Comparison of ENCODE assay signal across 8 cellular contexts in the genomic region with DNA sequence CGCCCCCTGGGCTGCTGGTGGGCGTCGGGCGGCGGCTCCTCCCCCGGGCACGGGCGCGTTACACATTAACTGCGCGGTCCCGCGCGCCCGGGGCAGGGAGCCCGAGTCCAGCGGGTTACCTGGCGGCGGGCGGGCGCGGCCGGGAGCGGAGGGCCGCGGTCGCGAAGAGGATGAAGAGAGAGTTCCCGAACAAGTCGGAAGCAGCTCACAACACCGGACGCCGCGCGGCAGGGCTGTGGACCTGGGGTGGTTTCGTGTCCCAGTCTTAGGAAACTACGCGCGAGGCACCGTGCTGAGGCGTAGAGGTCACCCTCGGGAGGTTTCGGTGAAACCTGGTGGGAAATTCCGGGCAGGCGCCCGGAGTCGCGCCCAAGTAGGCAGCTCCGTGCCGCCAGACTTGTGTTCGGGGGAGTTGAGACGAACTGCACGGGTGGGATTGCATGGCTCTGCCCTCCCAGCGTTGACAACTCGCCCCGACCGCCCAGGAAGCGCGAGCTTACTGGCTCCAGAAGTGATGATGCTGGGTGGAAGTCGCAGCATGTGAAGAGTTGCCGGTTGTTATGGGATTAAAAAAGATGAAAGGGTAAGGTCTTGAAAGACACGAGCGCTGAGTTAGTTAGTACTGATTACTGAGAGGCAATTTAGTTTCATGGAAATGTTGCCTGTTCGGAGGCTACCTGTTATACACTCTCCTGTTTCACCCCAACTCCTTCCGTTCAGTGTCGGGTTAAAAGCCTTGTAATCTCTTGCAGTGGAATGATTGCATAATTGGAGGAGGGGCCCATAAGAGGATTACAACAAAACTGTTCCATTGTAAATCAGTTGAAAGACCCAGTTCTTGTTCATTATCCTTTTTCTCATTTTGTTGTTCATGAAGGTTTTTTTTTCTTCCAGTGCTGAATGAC. TPM values are rescaled to one million over a fixed set of nuclear protein-coding genes. Genes with fewer than 3 reads are reported as not detected.
DNase-seq lines count a peak whose midpoint lies in the region; ATAC-seq and TF ChIP-seq lines count a peak whose summit lies in the region.

No MANE protein-coding gene starts in this region.

- H3K4me1 ChIP-seq in GM23338 (ENCODE audit: insufficient read depth) = peaks cover 8% of the 10 kb centered on the region
- peaks cover 20% of the 10 kb centered on the region for H3K4me1 ChIP-seq in Karpas-422 (ENCODE audit: low read length)
- H3K4me1 ChIP-seq in SJCRH30 = peaks cover 3% of the 10 kb centered on the region; the same call in 1 of the 2 replicates
- peaks cover 5% of the 10 kb centered on the region for H3K4me1 ChIP-seq in osteoblast (ENCODE audit: insufficient read depth, low read length)
- H3K4me1 ChIP-seq in thymus (ENCODE audit: control insufficient read depth, insufficient read depth, low read length) = peaks cover 3% of the 10 kb centered on the region

- CTCF ChIA-PET in activated naive CD4-positive, alpha-beta T cell treated with anti-CD3 and anti-CD28 coated beads for 36 hours (lab: Charles Lee) = interaction anchor here (0.8 kb wide), 1 partner anchor 14 kb away, joined by 3 read pairs; no protein-coding TSS in a partner anchor

- H3K36me3 Mint-ChIP-seq in GM23338 (ENCODE audit: low read depth) = no peaks in the 10 kb centered on the region
- no peaks in the 10 kb centered on the region for H3K36me3 Mint-ChIP-seq in activated naive CD4-positive, alpha-beta T cell treated with anti-CD3 and anti-CD28 coated beads for 36 hours (ENCODE audit: low read depth)

- under 1% methylated on average over 66 of the region's 66 CpGs for WGBS in thymus

- TF ChIP-seq CTCF in GM23338 (conservative IDR thresholded peaks at IDR 0.05; ENCODE audit: low read depth in 2 of 2) = no peak
- no peak for TF ChIP-seq CTCF in osteoblast (IDR thresholded peaks at IDR 0.05; ENCODE audit: extremely low read depth, low read depth, low read length)

- intact Hi-C loops in activated naive CD4-positive, alpha-beta T cell treated with anti-CD3 and anti-CD28 coated beads for 36 hours (cut with micrococcal nuclease) = loop anchor here (1.0 to 10.0 kb wide), 6 partner anchors 100 to 1945 kb away; partner anchors contain the start of genes CCT2, FRS2 and TMEM19
- intact Hi-C loops in head of caudate nucleus (cut with DNase I) = loop anchor here (2.0 to 10.0 kb wide), 3 partner anchors 81 to 985 kb away; partner anchors contain the start of gene CCT2

- DNase-seq in Daoy (ENCODE audit: low read depth) (peak; percentile 76), GM23338 (ENCODE audit: low spot score) (peak; percentile 64), Karpas-422 (peak; percentile 77), SJCRH30 (peak; percentile 53 to 62), head of caudate nucleus (peak; percentile 11 to 78 (median 52)), osteoblast (ENCODE audit: insufficient read length, low spot score, missing footprints) (peak; percentile 69)
- peak; percentile 70 for DNase-seq in activated naive CD4-positive, alpha-beta T cell treated with anti-CD3 and anti-CD28 coated beads for 36 hours

- H3K4me3 Mint-ChIP-seq in GM23338 = peak overlapping the region; percentile 88
- peak overlapping the region; percentile 70 for H3K4me3 Mint-ChIP-seq in activated naive CD4-positive, alpha-beta T cell treated with anti-CD3 and anti-CD28 coated beads for 36 hours

- H3F3A ChIP-seq in GM23338 (replicated peaks; ENCODE audit: low read depth) = peaks cover 2% of the 10 kb centered on the region

- H3K27me3 Mint-ChIP-seq in GM23338 (ENCODE audit: insufficient read depth, low read depth, poor library complexity) = peaks cover 25% of the 10 kb centered on the region
- no peaks in the 10 kb centered on the region for H3K27me3 Mint-ChIP-seq in activated naive CD4-positive, alpha-beta T cell treated with anti-CD3 and anti-CD28 coated beads for 36 hours (ENCODE audit: low read depth)

- ATAC-seq in GM23338 = peak; percentile 40

- peaks cover 11% of the 10 kb centered on the region; the same call in 2 of the 3 replicates for H3K4me1 Mint-ChIP-seq in GM23338
- H3K4me1 Mint-ChIP-seq in activated naive CD4-positive, alpha-beta T cell treated with anti-CD3 and anti-CD28 coated beads for 36 hours (ENCODE audit: low read depth) = peaks cover 18% of the 10 kb centered on the region

- H3K4me3 ChIP-seq in GM23338 (peak overlapping the region; percentile 93), Karpas-422 (ENCODE audit: low read length) (peak overlapping the region; percentile 97), SJCRH30 (peak overlapping the region; percentile 95), osteoblast (ENCODE audit: insufficient read depth, low read length) (peak overlapping the region; percentile 74), thymus (ENCODE audit: low read length) (peak overlapping the region; percentile 86)

- no peaks in the 10 kb centered on the region for H3K36me3 ChIP-seq in GM23338 (ENCODE audit: insufficient read depth)
- no peaks in the 10 kb centered on the region for H3K36me3 ChIP-seq in Karpas-422 (ENCODE audit: insufficient read depth, low read length)
- H3K36me3 ChIP-seq in SJCRH30 = no peaks in the 10 kb centered on the region
- H3K36me3 ChIP-seq in osteoblast (ENCODE audit: insufficient read depth, low read length) = no peaks in the 10 kb centered on the region
- no peaks in the 10 kb centered on the region for H3K36me3 ChIP-seq in thymus (ENCODE audit: control insufficient read depth, insufficient read depth)

- H3K9me3 Mint-ChIP-seq in GM23338 = no peaks in the 10 kb centered on the region
- H3K9me3 Mint-ChIP-seq in activated naive CD4-positive, alpha-beta T cell treated with anti-CD3 and anti-CD28 coated beads for 36 hours = no peaks in the 10 kb centered on the region

- peaks cover 44% of the 10 kb centered on the region for H3K27me3 ChIP-seq in GM23338 (ENCODE audit: insufficient read depth)
- H3K27me3 ChIP-seq in Karpas-422 (ENCODE audit: low read length) = no peaks in the 10 kb centered on the region
- no peaks in the 10 kb centered on the region for H3K27me3 ChIP-seq in SJCRH30
- H3K27me3 ChIP-seq in osteoblast (ENCODE audit: insufficient read depth, low read length) = peaks cover 28% of the 10 kb centered on the region
- H3K27me3 ChIP-seq in thymus (ENCODE audit: control insufficient read depth, insufficient read depth) = peaks cover 2% of the 10 kb centered on the region

- H3K79me2 ChIP-seq in GM23338 (replicated peaks; ENCODE audit: insufficient read depth) (peaks cover 36% of the 10 kb centered on the region), Karpas-422 (ENCODE audit: low read length) (0 out of 2 replicates have a peak, but pooled peaks cover 4% of the 10 kb centered on the region), osteoblast (ENCODE audit: insufficient read depth, low read length) (no peaks in the 10 kb centered on the region)

- peaks cover 22% of the 10 kb centered on the region for H4K20me1 ChIP-seq in GM23338 (replicated peaks; ENCODE audit: insufficient read depth)
- H4K20me1 ChIP-seq in Karpas-422 (ENCODE audit: insufficient read depth, low read depth, low read length) = peaks cover 13% of the 10 kb centered on the region; the same call in 1 of the 2 replicates
- H4K20me1 ChIP-seq in osteoblast (ENCODE audit: insufficient read depth, low read length) = no peaks in the 10 kb centered on the region

- peak overlapping the region; percentile 77 for H3K9ac ChIP-seq in Karpas-422 (ENCODE audit: low read length)

- H3K27ac ChIP-seq in GM23338 (ENCODE audit: low read depth) (no peak overlapping the region), Karpas-422 (ENCODE audit: low read length) (no peak overlapping the region), SJCRH30 (no peak overlapping the region), osteoblast (ENCODE audit: low read depth, low read length) (no peak overlapping the region), thymus (ENCODE audit: low read depth) (peak overlapping the region; percentile 89)

- H3K9me2 ChIP-seq in GM23338 (ENCODE audit: insufficient read depth) (no peaks in the 10 kb centered on the region), Karpas-422 (replicated peaks; ENCODE audit: insufficient read depth, low read length) (no peaks in the 10 kb centered on the region)

- H3K27ac Mint-ChIP-seq in GM23338 = peak overlapping the region; percentile 14; the same call in 1 of the 2 replicates
- no peak overlapping the region for H3K27ac Mint-ChIP-seq in activated naive CD4-positive, alpha-beta T cell treated with anti-CD3 and anti-CD28 coated beads for 36 hours

- H3K9me3 ChIP-seq in Karpas-422 (ENCODE audit: low read length) = no peaks in the 10 kb centered on the region
- no peaks in the 10 kb centered on the region for H3K9me3 ChIP-seq in SJCRH30 (replicated peaks)
- no peaks in the 10 kb centered on the region for H3K9me3 ChIP-seq in osteoblast (ENCODE audit: low read depth, low read length)
- H3K9me3 ChIP-seq in thymus (ENCODE audit: control insufficient read depth) = no peaks in the 10 kb centered on the region

- peak overlapping the region; percentile 80 for H3K4me2 ChIP-seq in GM23338
- peak overlapping the region; percentile 100 for H3K4me2 ChIP-seq in Karpas-422 (ENCODE audit: low read depth, low read length, poor library complexity, severe bottlenecking)
- H3K4me2 ChIP-seq in osteoblast (ENCODE audit: insufficient read depth, low read length) = peak overlapping the region; percentile 87

- H2AFZ ChIP-seq in GM23338 = peak overlapping the region; percentile 24
- peak overlapping the region; percentile 94 for H2AFZ ChIP-seq in Karpas-422 (ENCODE audit: low read length)
- peak overlapping the region; percentile 91 for H2AFZ ChIP-seq in osteoblast (ENCODE audit: low read length)

RNA-seq across cellular contexts. Expression of gene RAB3IP, which starts 0.9 kb away (rescaled TPM):
- total RNA-seq in Daoy (2014; rRNA removed; shearing (Covaris generic)) = 28.3 and 28.4 TPM in 2 replicates
- total RNA-seq in GM23338 (2014; rRNA removed; shearing (Covaris generic)) = 30.8 and 48.6 TPM in 2 replicates
- polyA plus RNA-seq in GM23338 (2016; fragmentation: Nextera tagmentation; extraction: Ambion mirVana) (42.8 and 48.6 TPM in 2 replicates), thymus (25.8 TPM)
- total RNA-seq in Karpas-422 (2014; rRNA removed; shearing (Covaris generic); ENCODE audit: low replicate concordance) = 22.2 and 25.3 TPM in 2 replicates
- total RNA-seq in SJCRH30 (2014; rRNA removed; shearing (Covaris generic)) = 9.1 and 10.4 TPM in 2 replicates
- total RNA-seq in activated naive CD4-positive, alpha-beta T cell treated with anti-CD3 and anti-CD28 coated beads for 36 hours = 10 to 100 TPM; 23.0 to 25.4 TPM
- 13.3 and 13.4 TPM in 2 replicates for total RNA-seq in osteoblast

RNA-seq across cellular contexts. Expression of gene BEST3, which starts 40.4 kb away (rescaled TPM):
- 0.29 TPM in 1 of 2 replicates, not detected in the other for total RNA-seq in Daoy (2014; rRNA removed; shearing (Covaris generic))
- not detected in 2 replicates for total RNA-seq in GM23338 (2014; rRNA removed; shearing (Covaris generic))
- polyA plus RNA-seq in GM23338 (2016; fragmentation: Nextera tagmentation; extraction: Ambion mirVana) (not detected in 2 replicates), thymus (2.7 TPM)
- not detected in 2 replicates for total RNA-seq in Karpas-422 (2014; rRNA removed; shearing (Covaris generic); ENCODE audit: low replicate concordance)
- total RNA-seq in SJCRH30 (2014; rRNA removed; shearing (Covaris generic)) = 0.05 TPM in 1 of 2 replicates, not detected in the other
- total RNA-seq in activated naive CD4-positive, alpha-beta T cell treated with anti-CD3 and anti-CD28 coated beads for 36 hours = not detected
- under 0.01 TPM in 1 of 2 replicates, not detected in the other for total RNA-seq in osteoblast

Comparison
In these comparisons a context has a peak if more than half of its experiments do, and no peak if none do; other contexts are left out.
1. H2AFZ ChIP-seq: peak in every context shown above with its lines; median percentile 94 in Karpas-422; 91 in osteoblast; 24 in GM23338.